Comparison of ENCODE assay signal across 11 cellular contexts in the genomic region with DNA sequence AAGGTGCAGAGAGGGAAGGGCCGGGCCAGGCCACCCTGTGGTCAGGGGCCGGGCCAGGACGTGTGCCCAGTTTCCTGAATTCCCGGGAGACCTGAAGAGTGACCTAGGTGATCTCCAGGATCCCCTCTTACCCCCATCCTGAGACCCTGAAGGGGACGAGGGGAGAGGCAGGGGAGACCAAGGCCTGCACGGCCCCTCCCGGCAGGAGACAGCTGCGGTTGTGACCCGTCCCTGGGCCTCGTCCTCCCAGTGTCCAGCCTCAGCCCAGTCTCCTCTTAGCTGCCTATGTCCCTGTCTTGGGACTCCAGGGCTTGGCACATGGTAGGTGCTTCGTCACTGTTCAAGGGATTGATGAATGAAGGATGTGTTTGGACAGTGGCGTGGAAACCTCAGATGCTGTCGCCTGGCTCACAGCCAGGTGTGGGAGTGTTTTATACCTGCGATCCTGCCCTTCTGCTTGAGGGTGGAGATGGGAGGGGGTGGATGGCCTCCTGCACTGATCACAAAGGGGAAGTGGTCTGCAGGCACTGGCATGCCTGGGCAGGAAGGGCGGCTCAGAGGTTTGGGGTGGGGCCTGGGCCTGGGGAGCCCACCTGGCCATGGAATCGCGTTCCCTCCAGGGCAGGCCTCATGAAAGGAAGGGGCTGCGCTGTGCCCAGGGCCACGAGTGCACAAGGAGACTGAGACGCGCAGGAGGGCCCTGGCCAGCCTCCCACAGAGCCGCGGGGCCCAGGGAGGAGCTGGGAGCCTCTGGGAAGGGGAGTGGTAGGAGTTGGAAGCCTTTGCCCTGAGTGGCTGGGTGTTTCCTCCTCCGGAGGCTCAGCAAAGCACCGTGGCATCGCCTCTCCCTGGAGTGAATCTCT. TPM values are rescaled to one million over a fixed set of nuclear protein-coding genes. Genes with fewer than 3 reads are reported as not detected.
DNase-seq lines count a peak whose midpoint lies in the region; ATAC-seq, FAIRE-seq and TF ChIP-seq lines count a peak whose summit lies in the region.
"Had no signal": no experiment of that assay in that cellular context is flagged by ENCODE, and none has a peak within 500 bp of the region (broad histone marks: within the 10 kb centered on the region; RNA-seq: fewer than 3 reads in every experiment).

No MANE protein-coding gene starts in this region.

- peak overlapping the region in 4 of 10 experiments; percentile 27 to 57 (median 42); a peak in 7 of 20 replicates for H3K4me3 ChIP-seq in BLaER1 treated with 17β-estradiol and CSF1 and Interleukin-3, amounts not matched to agents 10 nM and 100 nM
- H3K4me3 ChIP-seq in keratinocyte (ENCODE audit: control insufficient read depth in 2 of 3, extremely low read depth in 1 of 3, insufficient read depth in 2 of 3, low read depth in 1 of 3, low read length in 3 of 3) = peak overlapping the region in 2 of 3 experiments; percentile 25 to 46
- H3K4me3 ChIP-seq: heart right ventricle had no signal

- H3K4me1 ChIP-seq in BLaER1 treated with 17β-estradiol and CSF1 and Interleukin-3, amounts not matched to agents 10 nM and 100 nM = peaks cover 90 to 99% (median 98%) of the 10 kb centered on the region in 10 experiments
- peaks cover 27% of the 10 kb centered on the region for H3K4me1 ChIP-seq in keratinocyte (ENCODE audit: control insufficient read depth, extremely low read depth, insufficient read depth, low read length)

- no peaks in the 10 kb centered on the region for H3K27me3 ChIP-seq in BLaER1 treated with 17β-estradiol and CSF1 and Interleukin-3, amounts not matched to agents 10 nM and 100 nM
- no peaks in the 10 kb centered on the region for H3K27me3 ChIP-seq in keratinocyte (ENCODE audit: control insufficient read depth, extremely low read depth, insufficient read depth, low read length)
- H3K27me3 ChIP-seq: heart right ventricle had no signal

- ATAC-seq in GM19023 (IDR thresholded peaks at IDR 0.05; ENCODE audit: unreplicated experiment) (no peak), GM21390 (IDR thresholded peaks at IDR 0.05; ENCODE audit: unreplicated experiment) (no peak), GM19467 (IDR thresholded peaks at IDR 0.05; ENCODE audit: unreplicated experiment) (no peak)
- ATAC-seq: heart right ventricle; natural killer cell treated with Interleukin-12 subunit alpha and Interleukin-12 subunit beta and Interleukin-15 and Interleukin-18, amount 100 ng/mL, for 72 hours had no signal

- DNase-seq in KBM-7 (peak; percentile 93), NOMO-1 (lab: John Stamatoyannopoulos, UW; ENCODE audit: unreplicated experiment in 2 of 2) (peak; percentile 73 to 80), keratinocyte (ENCODE audit: low read depth, low spot score) (peak; percentile 96), amygdala (lab: John Stamatoyannopoulos, UW) (no peak)
- DNase-seq: heart right ventricle had no signal

- H3K27ac ChIP-seq in BLaER1 treated with 17β-estradiol and CSF1 and Interleukin-3, amounts not matched to agents 10 nM and 100 nM = peak overlapping the region in 10 of 11 experiments; percentile 20 to 80 (median 65); a peak in 20 of 22 replicates
- H3K27ac ChIP-seq in keratinocyte (ENCODE audit: control insufficient read depth, insufficient read depth, low read length) = peak overlapping the region; percentile 71
- H3K27ac ChIP-seq: heart right ventricle had no signal

- no peak for TF ChIP-seq CTCF in keratinocyte (optimal IDR thresholded peaks at IDR 0.05 in 1 of 3, IDR thresholded peaks at IDR 0.05 in 1 of 3, conservative IDR thresholded peaks at IDR 0.05 in 1 of 3; ENCODE audit: extremely low read depth in 1 of 3, insufficient read depth in 2 of 3, low read length in 3 of 3)

- peak; percentile 96 for FAIRE-seq in keratinocyte (lab: Jason Lieb, UNC)
- FAIRE-seq: H54 had no signal

- H3K4me2 ChIP-seq in BLaER1 treated with 17β-estradiol and CSF1 and Interleukin-3, amounts not matched to agents 10 nM and 100 nM = peak overlapping the region; percentile 92 to 100 (median 99)
- H3K4me2 ChIP-seq in keratinocyte (ENCODE audit: control insufficient read depth, extremely low read depth, insufficient read depth, low read depth, low read length) = peak overlapping the region; percentile 66

- H4K20me1 ChIP-seq in BLaER1 treated with 17β-estradiol and CSF1 and Interleukin-3, amounts not matched to agents 10 nM and 100 nM = peaks cover 16 to 99% (median 48%) of the 10 kb centered on the region in 11 experiments; a peak in 20 of 22 replicates
- no peaks in the 10 kb centered on the region for H4K20me1 ChIP-seq in keratinocyte (ENCODE audit: control insufficient read depth, extremely low read depth, insufficient read depth, low read length)

- no peaks in the 10 kb centered on the region for H3K9me3 ChIP-seq in BLaER1 treated with 17β-estradiol and CSF1 and Interleukin-3, amounts not matched to agents 10 nM and 100 nM (replicated peaks in 1 of 11)
- H3K9me3 ChIP-seq in keratinocyte (ENCODE audit: control insufficient read depth, low read depth, low read length) = no peaks in the 10 kb centered on the region
- H3K9me3 ChIP-seq: heart right ventricle had no signal

- H3K9ac ChIP-seq in BLaER1 treated with 17β-estradiol and CSF1 and Interleukin-3, amounts not matched to agents 10 nM and 100 nM = peak overlapping the region; percentile 35 to 67 (median 58); a peak in 19 of 22 replicates
- H3K9ac ChIP-seq in keratinocyte (ENCODE audit: control insufficient read depth, extremely low read depth, insufficient read depth, low read length) = peak overlapping the region; percentile 73

- H3K36me3 ChIP-seq in BLaER1 treated with 17β-estradiol and CSF1 and Interleukin-3, amounts not matched to agents 10 nM and 100 nM = peaks cover 0 to 87% (median 21%) of the 10 kb centered on the region in 11 experiments; a peak in 17 of 22 replicates
- H3K36me3 ChIP-seq in keratinocyte (ENCODE audit: control insufficient read depth in 2 of 2, extremely low read depth in 1 of 2, insufficient read depth in 2 of 2, low read length in 2 of 2) = peaks cover 21 to 25% of the 10 kb centered on the region in 2 experiments

- peaks cover 46% of the 10 kb centered on the region for H3K79me2 ChIP-seq in keratinocyte (ENCODE audit: control insufficient read depth, insufficient read depth, low read length)

- dilution Hi-C loops in keratinocyte (cut with MboI; ENCODE audit: extremely low pct_ligation_motif_present, low sequenced_read_pairs) = no loop called here

- no peaks in the 10 kb centered on the region for H3K9me1 ChIP-seq in keratinocyte (ENCODE audit: control insufficient read depth, extremely low read depth, insufficient read depth, low read length)

- in situ Hi-C loops in KBM-7 (cut with MboI; ENCODE audit: low pct_unique_long_range_greater_than_20kb, low sequenced_read_pairs) = no loop called here

- peak overlapping the region; percentile 70 for H2AFZ ChIP-seq in keratinocyte (ENCODE audit: control insufficient read depth, low read length)

RNA-seq across cellular contexts. Expression of a gene that starts 6.9 kb away (rescaled TPM):
- 12.0 to 22.1 TPM (median 12.3 TPM) in 3 replicates for polyA plus RNA-seq in keratinocyte
- 4.0 TPM for polyA plus RNA-seq in keratinocyte (2011; ENCODE audit: low read depth)
- 3.3 and 7.9 TPM in 2 replicates for polyA plus RNA-seq in keratinocyte (2011; cell fraction: cytosol; rRNA removed)
- 28.3 and 44.2 TPM in 2 replicates for polyA plus RNA-seq in keratinocyte (2011; cell fraction: nucleus; rRNA removed)
- 7.2 and 21.2 TPM in 2 replicates for polyA plus RNA-seq in keratinocyte (2012; ENCODE audit: low replicate concordance)
- polyA minus RNA-seq in keratinocyte = 22.2 to 29.7 TPM (median 27.2 TPM) in 3 replicates
- 35.5 TPM for polyA minus RNA-seq in keratinocyte (2011; cell fraction: cytosol; rRNA and poly(A)+ RNA removed)
- polyA minus RNA-seq in keratinocyte (2011; cell fraction: nucleus; rRNA and poly(A)+ RNA removed) = 48.6 and 60.5 TPM in 2 replicates

RNA-seq across cellular contexts. Expression of a gene that starts 47.4 kb away (rescaled TPM):
- 0.94 to 3.0 TPM (median 1.1 TPM) in 3 replicates for polyA plus RNA-seq in keratinocyte
- 3.8 TPM for polyA plus RNA-seq in keratinocyte (2011; ENCODE audit: low read depth)
- 1.1 and 2.0 TPM in 2 replicates for polyA plus RNA-seq in keratinocyte (2011; cell fraction: cytosol; rRNA removed)
- polyA plus RNA-seq in keratinocyte (2011; cell fraction: nucleus; rRNA removed) = 1.5 and 3.6 TPM in 2 replicates
- polyA plus RNA-seq in keratinocyte (2012; ENCODE audit: low replicate concordance) = 1.3 and 9.7 TPM in 2 replicates
- 0.80 to 5.3 TPM (median 3.7 TPM) in 3 replicates for polyA minus RNA-seq in keratinocyte
- 1.7 TPM for polyA minus RNA-seq in keratinocyte (2011; cell fraction: cytosol; rRNA and poly(A)+ RNA removed)
- polyA minus RNA-seq in keratinocyte (2011; cell fraction: nucleus; rRNA and poly(A)+ RNA removed) = 1.6 and 4.2 TPM in 2 replicates

Comparison
In these comparisons a context has a peak if more than half of its experiments do, and no peak if none do; other contexts are left out.
1. DNase-seq: peak in KBM-7 (single experiment), NOMO-1 (2 of 2) and keratinocyte (single experiment); none in amygdala (0 of 56).